In genomic region chr1:1374068-1374860, GRCh38 we compare ENCODE assay signal across 6 cellular contexts. TPM values are rescaled to one million over a fixed set of nuclear protein-coding genes. Genes with fewer than 3 reads are reported as not detected.
DNase-seq lines count a peak whose midpoint lies in the region; ATAC-seq, FAIRE-seq and TF ChIP-seq lines count a peak whose summit lies in the region.

No MANE protein-coding gene starts in this region.

- no peaks in the 10 kb centered on the region for H3K27me3 ChIP-seq in H7 (ENCODE audit: control insufficient read depth, insufficient read depth, low read length)

- H3K27ac ChIP-seq in kidney (ENCODE audit: low read depth in 2 of 2, low read length in 2 of 2) = peak overlapping the region; percentile 80 to 90

- intact Hi-C loops in kidney (cut with DNase I) = no loop called here

- H3K4me1 Mint-ChIP-seq in T-cell = peaks cover 0 to 41% (median 23%) of the 10 kb centered on the region in 3 donors

- H3K9me3 Mint-ChIP-seq in T-cell = no peaks in the 10 kb centered on the region

- H3K27me3 Mint-ChIP-seq in T-cell = no peaks in the 10 kb centered on the region

- H3K36me3 ChIP-seq in H7 (replicated peaks; ENCODE audit: control insufficient read depth, insufficient read depth, low read length) = peaks cover 2% of the 10 kb centered on the region
- no peaks in the 10 kb centered on the region for H3K36me3 ChIP-seq in kidney (ENCODE audit: control insufficient read depth in 1 of 2, insufficient read depth in 2 of 2, low read length in 2 of 2)

- CTCF ChIA-PET in T-cell (lab: Charles Lee) = interaction anchor here in 1 of 2 donors (1.2 kb wide), 1 partner anchor 25 kb away, joined by 4 read pairs; the partner anchor contains the start of gene CCNL2

- FAIRE-seq in kidney (lab: Jason Lieb, UNC) = no peak

- H3K9me3 ChIP-seq in kidney (ENCODE audit: control insufficient read depth in 1 of 2, low read length in 2 of 2) = no peaks in the 10 kb centered on the region

- POLR2A ChIA-PET in T-cell (lab: Charles Lee) = no interaction called here

- H3K4me3 Mint-ChIP-seq in T-cell = peak overlapping the region; percentile 83 to 91 (median 88)

- H3K9ac ChIP-seq in kidney (ENCODE audit: low read length in 2 of 2) = peak overlapping the region; percentile 71 to 84

- H3K36me3 Mint-ChIP-seq in T-cell = no peaks in the 10 kb centered on the region

- peak overlapping the region; percentile 77 for H3K4me3 ChIP-seq in H7 (ENCODE audit: insufficient read depth, low read depth, low read length)
- H3K4me3 ChIP-seq in kidney (ENCODE audit: low read length in 2 of 2) = peak overlapping the region; percentile 71 to 80

- TF ChIP-seq CTCF in kidney (IDR thresholded peaks at IDR 0.05; ENCODE audit: borderline replicate concordance, extremely low read depth, insufficient read depth) = no peak

- H3K27ac Mint-ChIP-seq in T-cell = peak overlapping the region; percentile 43 to 79

- peak; percentile 75 for DNase-seq in H7
- DNase-seq in T-cell = no peak
- peak; percentile 86 for DNase-seq in kidney
- DNase-seq in DMS153 treated with DMSO at 0.1 percent for 48 hours (lab: John Stamatoyannopoulos, UW; ENCODE audit: unreplicated experiment) = no peak
- no peak for DNase-seq in NCI-H1048 (lab: John Stamatoyannopoulos, UW)
- no peak for DNase-seq in DMS79 treated with DMSO at 0.1 percent for 48 hours (lab: John Stamatoyannopoulos, UW)

- no peak for ATAC-seq in T-cell (replicated peaks in 1 of 4)

- peaks cover 0 to 19% of the 10 kb centered on the region in 2 donors for H3K4me1 ChIP-seq in kidney (ENCODE audit: control insufficient read depth in 1 of 2, insufficient read depth in 1 of 2, low read depth in 1 of 2, low read length in 2 of 2)

RNA-seq across cellular contexts. Expression of gene AURKAIP1, which starts 0.7 kb away (rescaled TPM):
- 275 and 320 TPM in 2 replicates for total RNA-seq in H7 (2014; rRNA removed; shearing (Covaris generic))
- total RNA-seq in T-cell (10 to 100 TPM; 58.8 to 91.7 (median 86.0) TPM), kidney (111 TPM)
- 359 TPM for polyA plus RNA-seq in kidney (ENCODE audit: insufficient read depth, low read depth, low replicate concordance)

RNA-seq across cellular contexts. Expression of gene MXRA8, which starts 15.9 kb away (rescaled TPM):
- total RNA-seq in H7 (2014; rRNA removed; shearing (Covaris generic)) = 54.2 and 80.1 TPM in 2 replicates
- 1 to 10 TPM in 4 of 5 donors, under 1 TPM in 1; 0.99 to 6.8 (median 1.9) TPM for total RNA-seq in T-cell
- 26.0 TPM for total RNA-seq in kidney
- polyA plus RNA-seq in kidney (ENCODE audit: insufficient read depth, low read depth, low replicate concordance) = 64.7 TPM

RNA-seq across cellular contexts. Expression of gene CCNL2, which starts 24.9 kb away (rescaled TPM):
- 147 and 200 TPM in 2 replicates for total RNA-seq in H7 (2014; rRNA removed; shearing (Covaris generic))
- 100 to 1,000 TPM; 250 to 418 (median 376) TPM for total RNA-seq in T-cell
- 199 TPM for total RNA-seq in kidney
- polyA plus RNA-seq in kidney (ENCODE audit: insufficient read depth, low read depth, low replicate concordance) = 72.0 TPM

RNA-seq across cellular contexts. Expression of gene DVL1, which starts 25.0 kb away (rescaled TPM):
- total RNA-seq in H7 (2014; rRNA removed; shearing (Covaris generic)) = 189 and 191 TPM in 2 replicates
- total RNA-seq in T-cell = 10 to 100 TPM; 43.6 to 70.4 (median 64.9) TPM
- total RNA-seq in kidney = 55.0 TPM
- 32.5 TPM for polyA plus RNA-seq in kidney (ENCODE audit: insufficient read depth, low read depth, low replicate concordance)

RNA-seq across cellular contexts. Expression of gene MRPL20, which starts 32.8 kb away (rescaled TPM):
- 184 and 267 TPM in 2 replicates for total RNA-seq in H7 (2014; rRNA removed; shearing (Covaris generic))
- 100 to 1,000 TPM; 106 to 123 (median 114) TPM for total RNA-seq in T-cell
- total RNA-seq in kidney = 103 TPM
- polyA plus RNA-seq in kidney (ENCODE audit: insufficient read depth, low read depth, low replicate concordance) = 221 TPM

Comparison
In these comparisons a context has a peak if more than half of its experiments do, and no peak if none do; other contexts are left out.
1. DNase-seq: peak in H7 (single experiment) and kidney (single experiment); none in T-cell (0 of 34), DMS153 treated with DMSO at 0.1 percent for 48 hours (single experiment), NCI-H1048 (single experiment) and DMS79 treated with DMSO at 0.1 percent for 48 hours (single experiment).